Comparison of ENCODE assay signal across 1 cellular context in genomic region chr18:54958711-54959625, GRCh38.
A peak's percentile ranks its signal among the peaks of the same experiment; 100 is the strongest.
TF ChIP-seq lines count a peak whose summit lies in the region.

TSS of gene CCDC68 (minus strand) at chr18:54959461. CDS start at chr18:54942791, 16,670 bp downstream.

TF ChIP-seq in GM23338, 12 proteins besides CTCF, POLR2A, EP300 and RAD21:
- TF ChIP-seq ZNF462 (CRISPR knock-in tag; IDR thresholded peaks at IDR 0.05): no peak
- no peak for TF ChIP-seq JUNB (IDR thresholded peaks at IDR 0.05; ENCODE audit: unreplicated experiment)
- TF ChIP-seq EZH2 (IDR thresholded peaks at IDR 0.05; ENCODE audit: low read depth, unreplicated experiment): no peak
- 0 out of 2 replicates have a peak, but pooled peaks have one; percentile 39 for TF ChIP-seq POLR2AphosphoS5 (IDR thresholded peaks at IDR 0.05; ENCODE audit: low read depth)
